In genomic region chr15:76328962-76329361, GRCh38 we compare ENCODE assay signal across 1 cellular context.
TF ChIP-seq lines count a peak whose summit lies in the region.

No MANE protein-coding gene starts in this region.

TF ChIP-seq in HepG2, 621 proteins besides CTCF, POLR2A, EP300 and RAD21:
- no peak for TF ChIP-seq TFDP1 (CRISPR knock-in tag; IDR thresholded peaks at IDR 0.05; ENCODE audit: borderline replicate concordance)
- TF ChIP-seq FOSL2 (CRISPR knock-in tag; IDR thresholded peaks at IDR 0.05), result 0 out of 2 replicates have a peak, but pooled peaks have one; percentile 13
- TF ChIP-seq ZNF138 (CRISPR knock-in tag; IDR thresholded peaks at IDR 0.05; ENCODE audit: low read depth), result no peak
- no peak for TF ChIP-seq ZNF670 (CRISPR knock-in tag; IDR thresholded peaks at IDR 0.05; ENCODE audit: borderline replicate concordance)
- TF ChIP-seq SSRP1 (CRISPR knock-in tag; IDR thresholded peaks at IDR 0.05), result no peak
- TF ChIP-seq KAT2B (IDR thresholded peaks at IDR 0.05; ENCODE audit: borderline replicate concordance, low read depth, low read length), result no peak
- TF ChIP-seq GATAD1 (CRISPR knock-in tag; IDR thresholded peaks at IDR 0.05), result no peak
- TF ChIP-seq PAX8 (CRISPR knock-in tag; IDR thresholded peaks at IDR 0.05; ENCODE audit: borderline replicate concordance), result no peak
